9 cellular contexts compared by ENCODE assay signal in the genomic region with DNA sequence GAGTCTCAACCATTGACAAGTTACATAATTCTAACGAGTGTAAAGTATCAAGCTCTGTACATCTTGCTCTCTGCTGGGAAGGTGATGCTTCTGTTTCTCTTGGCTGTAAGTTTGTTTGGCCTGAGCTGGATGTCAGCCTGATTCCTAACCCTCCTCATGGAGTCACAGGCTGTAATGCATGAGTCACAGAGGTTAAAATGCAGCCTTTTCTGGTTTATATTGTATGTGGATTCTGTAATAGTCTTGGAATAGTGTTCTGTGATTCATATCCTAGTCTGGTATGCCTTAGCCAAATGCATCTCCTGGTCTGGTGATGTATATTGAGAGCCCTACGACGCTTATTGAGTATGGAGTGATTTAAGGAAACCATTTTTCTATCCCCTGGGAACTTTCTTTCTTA.
DNase-seq lines count a peak whose midpoint lies in the region; ATAC-seq and FAIRE-seq lines count a peak whose summit lies in the region.
"Had no signal": no experiment of that assay in that cellular context is flagged by ENCODE, and none has a peak within 500 bp of the region (broad histone marks: within the 10 kb centered on the region; RNA-seq: fewer than 3 reads in every experiment).

No MANE protein-coding gene starts in this region.

- ATAC-seq in activated CD4-positive, CD25-positive, alpha-beta regulatory T cell treated with anti-CD3 and anti-CD28 coated beads, Interleukin-2, amount 50 U/mL, for 24 hours: no peak

- peak; percentile 94 for DNase-seq in A172 (ENCODE audit: low spot score)
- peak; percentile 16 for DNase-seq in LoVo (ENCODE audit: low spot score)
- DNase-seq in dermis blood vessel endothelial cell: peak; percentile 99
- DNase-seq in small intestine: no peak
- DNase-seq in NCI-H510A treated with DMSO at 0.1 percent for 48 hours (lab: John Stamatoyannopoulos, UW): no peak
- no peak for DNase-seq in CD1c-positive myeloid dendritic cell (ENCODE audit: extremely low spot score)

- WGBS in mesodermal cell (ENCODE audit: insufficient coverage in 2 of 2), 2 experiments: no CpG with 5 or more reads among the region's 3 CpGs
- WGBS in small intestine, 3 donors: 46 to 78% (median 69%) methylated on average over 3 of the region's 3 CpGs

- H3K4me1 ChIP-seq in mesodermal cell (ENCODE audit: control insufficient read depth, insufficient read depth, low read length, poor library complexity, severe bottlenecking): peaks cover 37% of the 10 kb centered on the region
- no peaks in the 10 kb centered on the region for H3K4me1 ChIP-seq in small intestine (ENCODE audit: control insufficient read depth in 2 of 2, insufficient read depth in 1 of 2, low read depth in 1 of 2, low read length in 1 of 2)

- H3K4me3 ChIP-seq in mesodermal cell (ENCODE audit: extremely low read depth, insufficient read depth, low read length, poor library complexity, severe bottlenecking) (no peak overlapping the region), small intestine (ENCODE audit: low read depth in 1 of 2, low read length in 2 of 2) (no peak overlapping the region)

- no peak for FAIRE-seq in small intestine (lab: Jason Lieb, UNC)

- no peaks in the 10 kb centered on the region for H3K27me3 ChIP-seq in small intestine (ENCODE audit: control insufficient read depth in 2 of 2, insufficient read depth in 2 of 2, low read length in 2 of 2)

- H3K27ac ChIP-seq in mesodermal cell (ENCODE audit: low read depth, low read length, severe bottlenecking) (peak overlapping the region; percentile 73), small intestine (ENCODE audit: low read depth in 1 of 2, low read length in 1 of 2) (no peak overlapping the region)
- H3K27ac ChIP-seq: C4-2B had no signal

- H3K36me3 ChIP-seq in mesodermal cell (ENCODE audit: control insufficient read depth, insufficient read depth, low read length): no peaks in the 10 kb centered on the region
- no peaks in the 10 kb centered on the region for H3K36me3 ChIP-seq in small intestine (ENCODE audit: control insufficient read depth in 2 of 2, insufficient read depth in 2 of 2, low read length in 2 of 2)

- H3K9me3 ChIP-seq in mesodermal cell (ENCODE audit: control insufficient read depth, low read length) (no peaks in the 10 kb centered on the region), small intestine (ENCODE audit: control insufficient read depth, low read depth) (no peaks in the 10 kb centered on the region)

Comparison
In these comparisons a context has a peak if more than half of its experiments do, and no peak if none do; other contexts are left out.
1. DNase-seq: peak in A172 (single experiment), LoVo (single experiment) and dermis blood vessel endothelial cell (single experiment); none in small intestine (single experiment), NCI-H510A treated with DMSO at 0.1 percent for 48 hours (single experiment) and CD1c-positive myeloid dendritic cell (single experiment).